In the genomic region with DNA sequence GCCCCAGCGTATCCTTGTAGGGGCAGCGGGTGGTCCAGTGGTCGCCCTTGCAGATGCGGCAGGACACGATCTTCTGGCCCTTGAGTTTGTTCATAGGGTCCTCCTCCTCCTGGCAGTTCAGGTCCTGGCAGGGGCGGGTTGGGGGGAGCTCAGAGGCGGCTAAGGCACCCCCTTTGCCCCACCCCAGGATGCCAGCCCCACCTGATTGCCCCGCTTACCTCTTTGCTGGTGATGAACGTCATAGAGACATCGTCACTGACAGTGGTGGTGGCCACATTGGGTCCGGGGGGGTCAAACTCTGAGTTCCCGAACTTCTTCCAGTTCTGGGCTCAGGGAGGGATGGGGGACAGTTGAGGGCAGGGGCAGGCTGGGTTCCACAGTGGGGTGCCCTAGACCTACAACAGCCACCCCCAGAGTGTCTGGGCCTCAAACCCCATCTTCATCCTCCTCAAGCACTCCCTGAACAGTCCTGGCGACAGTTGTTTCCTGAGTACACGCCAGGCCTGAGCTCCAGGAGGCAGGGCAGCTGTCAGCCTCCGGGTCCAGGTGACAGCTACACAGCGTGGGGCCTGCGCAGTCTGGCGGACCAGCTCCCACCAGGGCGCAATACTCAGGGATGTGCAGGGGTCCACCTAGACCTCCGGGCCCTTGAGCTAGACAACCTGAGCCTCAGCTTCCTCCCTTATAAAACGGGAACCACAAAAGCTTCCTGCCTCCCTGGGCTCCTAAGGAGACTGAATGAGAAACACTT, we compare ENCODE assay signal across 1 cellular context.
A peak's percentile ranks its signal among the peaks of the same experiment; 100 is the strongest.
TF ChIP-seq lines count a peak whose summit lies in the region.

No MANE protein-coding gene starts in this region.

TF ChIP-seq in GM12878, 131 proteins besides CTCF, POLR2A, EP300 and RAD21:
- peak; percentile 50; the same call in 1 of the 2 replicates for TF ChIP-seq SMAD5 (IDR thresholded peaks at IDR 0.05; ENCODE audit: low read depth)
- no peak for TF ChIP-seq BHLHE40 (IDR thresholded peaks at IDR 0.05; ENCODE audit: borderline replicate concordance in 1 of 2, low read depth in 2 of 2, low read length in 1 of 2)
- TF ChIP-seq GATAD2B (conservative IDR thresholded peaks at IDR 0.05; ENCODE audit: low read depth), result no peak
- peak; percentile 2; the same call in 2 of the 3 replicates for TF ChIP-seq POU2F2 (IDR thresholded peaks at IDR 0.05; ENCODE audit: borderline replicate concordance, low read depth, low read length)
- no peak for TF ChIP-seq MYC (IDR thresholded peaks at IDR 0.05; ENCODE audit: insufficient read depth, insufficient read length, insufficient replicate concordance, low read length, severe bottlenecking)
TF ChIP-seq in GM12878: peak in this region for 2.
